ENCODE assay signal across 8 cellular contexts in genomic region chr7:102425639-102426267, GRCh38. TPM values are rescaled to one million over a fixed set of nuclear protein-coding genes. Genes with fewer than 3 reads are reported as not detected.
DNase-seq lines count a peak whose midpoint lies in the region; ATAC-seq, FAIRE-seq and TF ChIP-seq lines count a peak whose summit lies in the region.

No MANE protein-coding gene starts in this region.

- H2AFZ ChIP-seq in OCI-LY1 (ENCODE audit: low read length): no peak overlapping the region

- no peaks in the 10 kb centered on the region for H3K79me2 ChIP-seq in OCI-LY1 (ENCODE audit: insufficient read depth, low read length)

- intact Hi-C loops in lower lobe of right lung (cut with DNase I): no loop called here

- H3K4me1 ChIP-seq in OCI-LY1 (ENCODE audit: insufficient read depth, low read length, severe bottlenecking) (peaks cover 78% of the 10 kb centered on the region), lower lobe of right lung (peaks cover 15% of the 10 kb centered on the region)

- H3K9me3 ChIP-seq in OCI-LY1 (ENCODE audit: low read length) (no peaks in the 10 kb centered on the region), lower lobe of right lung (no peaks in the 10 kb centered on the region)

- H4K20me1 ChIP-seq in OCI-LY1 (ENCODE audit: insufficient read depth, low read length): no peaks in the 10 kb centered on the region

- FAIRE-seq in GM12892 (lab: Jason Lieb, UNC): peak; percentile 98
- FAIRE-seq in urothelium cell line (lab: Jason Lieb, UNC): no peak

- peaks cover 35% of the 10 kb centered on the region for H3K36me3 ChIP-seq in OCI-LY1 (ENCODE audit: insufficient read depth, low read length)
- peaks cover 42% of the 10 kb centered on the region for H3K36me3 ChIP-seq in lower lobe of right lung

- TF ChIP-seq CTCF in OCI-LY1 (IDR thresholded peaks at IDR 0.05; ENCODE audit: low read length) (no peak), lower lobe of right lung (IDR thresholded peaks at IDR 0.05) (no peak)

- ATAC-seq in HG02610 (IDR thresholded peaks at IDR 0.05; ENCODE audit: unreplicated experiment) (peak; percentile 73), lower lobe of right lung (peak; percentile 76 to 79)

- H3K4me3 ChIP-seq in OCI-LY1 (ENCODE audit: low read depth, low read length, poor library complexity, severe bottlenecking) (peak overlapping the region; percentile 55), lower lobe of right lung (peak overlapping the region; percentile 21)

- H3K9ac ChIP-seq in OCI-LY1 (ENCODE audit: low read length): peak overlapping the region; percentile 77

- DNase-seq in GM12892 (ENCODE audit: insufficient read length): peak; percentile 79
- peak; percentile 45 to 69 (median 58) for DNase-seq in activated naive CD4-positive, alpha-beta T cell (lab: John Stamatoyannopoulos, UW)
- DNase-seq in lower lobe of right lung: peak; percentile 84
- DNase-seq in stimulated activated CD8-positive, alpha-beta memory T cell treated with anti-CD3 and anti-CD28 coated beads, Interleukin-4, amount 100 ng/mL, for 48 hours: peak; percentile 88
- no peak for DNase-seq in urothelium cell line (ENCODE audit: low spot score)
- DNase-seq in islet precursor cell: no peak

- peaks cover 7% of the 10 kb centered on the region; the same call in 1 of the 2 replicates for H3F3A ChIP-seq in OCI-LY1 (ENCODE audit: insufficient read depth, low read length)

- H3K4me2 ChIP-seq in OCI-LY1 (ENCODE audit: low read length): peak overlapping the region; percentile 71

- no peaks in the 10 kb centered on the region for H3K9me2 ChIP-seq in OCI-LY1 (ENCODE audit: low read depth, low read length)

- H3K27ac ChIP-seq in OCI-LY1 (ENCODE audit: low read depth, low read length, poor library complexity, severe bottlenecking) (peak overlapping the region; percentile 98), lower lobe of right lung (peak overlapping the region; percentile 87)

- no peaks in the 10 kb centered on the region for H3K27me3 ChIP-seq in OCI-LY1 (ENCODE audit: insufficient read depth, low read length)
- no peaks in the 10 kb centered on the region for H3K27me3 ChIP-seq in lower lobe of right lung (ENCODE audit: low read depth)

- TF ChIP-seq POLR2A in GM12892 (IDR thresholded peaks at IDR 0.05; ENCODE audit: low read depth, low read length): peak; percentile 85; the same call in 1 of the 2 replicates

RNA-seq across cellular contexts. Expression of gene ORAI2, which starts 7.6 kb away (rescaled TPM):
- 11.9 TPM for polyA plus RNA-seq in GM12892 (2012; ENCODE audit: missing spikeins)
- 29.7 TPM for total RNA-seq in lower lobe of right lung

RNA-seq across cellular contexts. Expression of gene PRKRIP1, which starts 29.6 kb away (rescaled TPM):
- polyA plus RNA-seq in GM12892 (2012; ENCODE audit: missing spikeins): 25.2 TPM
- 20.3 TPM for total RNA-seq in lower lobe of right lung

RNA-seq across cellular contexts. Expression of gene ALKBH4, which starts 38.9 kb away (rescaled TPM):
- polyA plus RNA-seq in GM12892 (2012; ENCODE audit: missing spikeins): 3.7 TPM
- total RNA-seq in lower lobe of right lung: 10.6 TPM

RNA-seq across cellular contexts. Expression of gene LRWD1, which starts 39.0 kb away (rescaled TPM):
- polyA plus RNA-seq in GM12892 (2012; ENCODE audit: missing spikeins): 7.2 TPM
- 19.2 TPM for total RNA-seq in lower lobe of right lung

RNA-seq across cellular contexts. Expression of gene POLR2J, which starts 53.0 kb away (rescaled TPM):
- 60.1 TPM for polyA plus RNA-seq in GM12892 (2012; ENCODE audit: missing spikeins)
- total RNA-seq in lower lobe of right lung: 37.9 TPM

Comparison
In these comparisons a context has a peak if more than half of its experiments do, and no peak if none do; other contexts are left out.
1. DNase-seq: peak in GM12892 (single experiment), activated naive CD4-positive, alpha-beta T cell (4 of 4), lower lobe of right lung (single experiment) and stimulated activated CD8-positive, alpha-beta memory T cell treated with anti-CD3 and anti-CD28 coated beads, Interleukin-4, amount 100 ng/mL, for 48 hours (single experiment); none in urothelium cell line (single experiment) and islet precursor cell (single experiment).